In genomic region chr10:6838118-6838517, GRCh38 we compare ENCODE assay signal across 10 cellular contexts.
DNase-seq lines count a peak whose midpoint lies in the region; ATAC-seq and TF ChIP-seq lines count a peak whose summit lies in the region.
"Had no signal": no experiment of that assay in that cellular context is flagged by ENCODE, and none has a peak within 500 bp of the region (broad histone marks: within the 10 kb centered on the region; RNA-seq: fewer than 3 reads in every experiment).

No MANE protein-coding gene starts in this region.

- no peaks in the 10 kb centered on the region for H3F3A ChIP-seq in OCI-LY1 (ENCODE audit: insufficient read depth, low read length)

- no peaks in the 10 kb centered on the region for H3K9me2 ChIP-seq in OCI-LY1 (ENCODE audit: low read depth, low read length)

- H3K4me3 ChIP-seq in OCI-LY1 (ENCODE audit: low read depth, low read length, poor library complexity, severe bottlenecking) (no peak overlapping the region), fibroblast of villous mesenchyme (ENCODE audit: low read depth, low read length) (no peak overlapping the region), transverse colon (no peak overlapping the region)

- TF ChIP-seq CTCF in GM12873 (IDR thresholded peaks at IDR 0.05; ENCODE audit: insufficient read depth, low read depth, low read length, missing control alignments) (peak; percentile 43), OCI-LY1 (IDR thresholded peaks at IDR 0.05; ENCODE audit: low read length) (peak; percentile 39; the same call in 1 of the 2 replicates), fibroblast of villous mesenchyme (IDR thresholded peaks at IDR 0.05; ENCODE audit: insufficient read depth, low read depth, low read length) (peak; percentile 14), transverse colon (IDR thresholded peaks at IDR 0.05) (no peak)

- H3K27me3 ChIP-seq in OCI-LY1 (ENCODE audit: insufficient read depth, low read length) (no peaks in the 10 kb centered on the region), transverse colon (no peaks in the 10 kb centered on the region)

- intact Hi-C loops in transverse colon (cut with DNase I; ENCODE audit: low total_unique reads), result no loop called here

- H3K4me2 ChIP-seq in OCI-LY1 (ENCODE audit: low read length), result no peak overlapping the region

- no peak overlapping the region for H3K9ac ChIP-seq in OCI-LY1 (ENCODE audit: low read length)

- ATAC-seq in HG02763 (IDR thresholded peaks at IDR 0.05; ENCODE audit: unreplicated experiment), result no peak

- H4K20me1 ChIP-seq in OCI-LY1 (ENCODE audit: insufficient read depth, low read length), result no peaks in the 10 kb centered on the region

- H3K27ac ChIP-seq in OCI-LY1 (ENCODE audit: low read depth, low read length, poor library complexity, severe bottlenecking) (no peak overlapping the region), transverse colon (no peak overlapping the region)

- no peaks in the 10 kb centered on the region for H3K36me3 ChIP-seq in OCI-LY1 (ENCODE audit: insufficient read depth, low read length)
- H3K36me3 ChIP-seq in transverse colon, result no peaks in the 10 kb centered on the region

- H2AFZ ChIP-seq in OCI-LY1 (ENCODE audit: low read length), result no peak overlapping the region

- WGBS in transverse colon (ENCODE audit: low coverage in 1 of 2), 2 donors, result 40 to 75% methylated on average over 1 to 3 of the region's 3 CpGs

- TF ChIP-seq EP300 in transverse colon (IDR thresholded peaks at IDR 0.05; ENCODE audit: low read depth), result no peak

- H3K4me1 ChIP-seq in OCI-LY1 (ENCODE audit: insufficient read depth, low read length, severe bottlenecking) (no peaks in the 10 kb centered on the region), transverse colon (no peaks in the 10 kb centered on the region)

- in situ Hi-C loops in ACHN (cut with HindIII; ENCODE audit: low pct_ligation_motif_present, low pct_unique_long_range_greater_than_20kb, low sequenced_read_pairs), result no loop called here
- in situ Hi-C loops in transverse colon (cut with MboI; ENCODE audit: low pct_ligation_motif_present in 1 of 4, low pct_unique_long_range_greater_than_20kb in 1 of 4, low sequenced_read_pairs in 3 of 4), result no loop called here

- peak; percentile 2 for DNase-seq in ACHN
- DNase-seq in fibroblast of villous mesenchyme (ENCODE audit: low read depth), result no peak
- DNase-seq in SHP77 treated with DMSO at 0.1 percent for 48 hours (lab: John Stamatoyannopoulos, UW), result no peak
- no peak for DNase-seq in NCI-H1436 treated with DMSO at 0.1 percent for 48 hours (lab: John Stamatoyannopoulos, UW)
- DNase-seq in transverse colon, result no peak
- DNase-seq: posterior cingulate gyrus, T1000 had no signal

- H3K9me3 ChIP-seq in OCI-LY1 (ENCODE audit: low read length) (no peaks in the 10 kb centered on the region), transverse colon (peaks cover 0 to 4% of the 10 kb centered on the region in 2 donors)

- no peak for TF ChIP-seq POLR2A in transverse colon (IDR thresholded peaks at IDR 0.05)

- H3K79me2 ChIP-seq in OCI-LY1 (ENCODE audit: insufficient read depth, low read length), result no peaks in the 10 kb centered on the region

Comparison
In these comparisons a context has a peak if more than half of its experiments do, and no peak if none do; other contexts are left out.
1. CTCF ChIP-seq: peak in GM12873 (single experiment), OCI-LY1 (single experiment) and fibroblast of villous mesenchyme (single experiment); none in transverse colon (0 of 5).